32 cellular contexts compared by ENCODE assay signal in genomic region chr6:132843316-132844040, GRCh38.
"Had no signal": no experiment of that assay in that cellular context is flagged by ENCODE, and none has a peak within 500 bp of the region (broad histone marks: within the 10 kb centered on the region; RNA-seq: fewer than 3 reads in every experiment).

No MANE protein-coding gene starts in this region.

- ATAC-seq: heart right ventricle; left colon; left ventricle myocardium superior; lower lobe of right lung; mucosa of descending colon; natural killer cell treated with Interleukin-12 subunit alpha and Interleukin-12 subunit beta and Interleukin-15 and Interleukin-18, amount 100 ng/mL, for 72 hours; sciatic nerve; stimulated activated effector memory CD8-positive, alpha-beta T cell treated with anti-CD3 and anti-CD28 coated beads, Interleukin-12 subunit alpha, Interleukin-12 subunit beta, amount 100 ng/mL, for 72 hours had no signal

- FAIRE-seq: endothelial cell of umbilical vein had no signal

- H3K36me3 Mint-ChIP-seq: immature natural killer cell; naive B cell; natural killer cell treated with Interleukin-12 subunit alpha and Interleukin-12 subunit beta and Interleukin-15 and Interleukin-18, amount 100 ng/mL, for 72 hours; neural progenitor cell; stimulated activated effector memory CD8-positive, alpha-beta T cell treated with anti-CD3 and anti-CD28 coated beads, Interleukin-12 subunit alpha, Interleukin-12 subunit beta, amount 100 ng/mL, for 72 hours; type B pancreatic cell had no signal

- H3K36me3 ChIP-seq: colonic mucosa, esophagus muscularis mucosa, heart right ventricle, lower lobe of right lung, neural progenitor cell, stomach, tibial artery had no signal

- H3K4me3 ChIP-seq: colonic mucosa, esophagus muscularis mucosa, heart right ventricle, lower lobe of right lung, mucosa of descending colon, neural progenitor cell, smooth muscle cell, stomach, testis, tibial artery had no signal

- H3K27ac ChIP-seq: colonic mucosa, esophagus muscularis mucosa, heart right ventricle, lower lobe of right lung, neural progenitor cell, parathyroid adenoma, stomach, testis, tibial artery had no signal

- H3K27me3 ChIP-seq: colonic mucosa, esophagus muscularis mucosa, heart right ventricle, neural progenitor cell, stomach, testis, tibial artery had no signal

- H2AFZ ChIP-seq: neural progenitor cell, parathyroid adenoma had no signal

- H3K4me2 ChIP-seq: neural progenitor cell, smooth muscle cell had no signal

- H3K4me1 ChIP-seq: colonic mucosa, heart right ventricle, lower lobe of right lung, neural progenitor cell, parathyroid adenoma, stomach, testis, tibial artery had no signal

- H3K27ac Mint-ChIP-seq: dendritic cell treated with granulocyte-macrophage colony-stimulating factor and Interleukin-4, amounts not matched to agents 40 ng/mL and 50 ng/mL, for 4 days; immature natural killer cell; naive B cell; natural killer cell treated with Interleukin-12 subunit alpha and Interleukin-12 subunit beta and Interleukin-15 and Interleukin-18, amount 100 ng/mL, for 72 hours; neural progenitor cell; progenitor cell of endocrine pancreas; stimulated activated effector memory CD8-positive, alpha-beta T cell treated with anti-CD3 and anti-CD28 coated beads, Interleukin-12 subunit alpha, Interleukin-12 subunit beta, amount 100 ng/mL, for 72 hours; type B pancreatic cell had no signal

- H3K9ac ChIP-seq: neural progenitor cell, parathyroid adenoma had no signal

- H3K79me2 ChIP-seq: parathyroid adenoma had no signal

- H3K4me1 Mint-ChIP-seq: immature natural killer cell; naive B cell; stimulated activated effector memory CD8-positive, alpha-beta T cell treated with anti-CD3 and anti-CD28 coated beads, Interleukin-12 subunit alpha, Interleukin-12 subunit beta, amount 100 ng/mL, for 72 hours had no signal

- H3K27me3 Mint-ChIP-seq: progenitor cell of endocrine pancreas had no signal

- H3K9me3 Mint-ChIP-seq: dendritic cell treated with granulocyte-macrophage colony-stimulating factor and Interleukin-4, amounts not matched to agents 40 ng/mL and 50 ng/mL, for 4 days; immature natural killer cell; natural killer cell treated with Interleukin-12 subunit alpha and Interleukin-12 subunit beta and Interleukin-15 and Interleukin-18, amount 100 ng/mL, for 72 hours; neural progenitor cell; stimulated activated effector memory CD8-positive, alpha-beta T cell treated with anti-CD3 and anti-CD28 coated beads, Interleukin-12 subunit alpha, Interleukin-12 subunit beta, amount 100 ng/mL, for 72 hours; type B pancreatic cell had no signal

- H3K4me3 Mint-ChIP-seq: dendritic cell treated with granulocyte-macrophage colony-stimulating factor and Interleukin-4, amounts not matched to agents 40 ng/mL and 50 ng/mL, for 4 days; immature natural killer cell; naive B cell; natural killer cell treated with Interleukin-12 subunit alpha and Interleukin-12 subunit beta and Interleukin-15 and Interleukin-18, amount 100 ng/mL, for 72 hours; neural progenitor cell; stimulated activated effector memory CD8-positive, alpha-beta T cell treated with anti-CD3 and anti-CD28 coated beads, Interleukin-12 subunit alpha, Interleukin-12 subunit beta, amount 100 ng/mL, for 72 hours; type B pancreatic cell had no signal

- DNase-seq: colonic mucosa; effector CD8-positive, alpha-beta T cell; foreskin melanocyte; glutamatergic neuron; heart right ventricle; hippocampal formation; immature natural killer cell; islet precursor cell; kidney glomerular epithelial cell; left colon; left ventricle myocardium superior; lower lobe of right lung; mucosa of descending colon; naive B cell; stimulated activated CD4-positive, alpha-beta T cell treated with anti-CD3 and anti-CD28 coated beads, Interleukin-12 subunit alpha, Interleukin-12 subunit beta, amount 100 ng/mL, for 4 hours; stimulated activated CD4-positive, alpha-beta T cell treated with anti-CD3 and anti-CD28 coated beads, Interleukin-1b, Interleukin-23, amount 100 ng/mL, for 48 hours; stimulated activated CD4-positive, alpha-beta T cell treated with anti-CD3 and anti-CD28 coated beads, Interleukin-4, amount 100 ng/mL, for 24 hours; stimulated activated naive CD4-positive, alpha-beta T cell treated with Interleukin-2 at 50 U/mL for 16 hours; stomach; testis; tibial artery had no signal

- H3K9me3 ChIP-seq: colonic mucosa, esophagus muscularis mucosa, heart right ventricle, lower lobe of right lung, mucosa of descending colon, stomach, testis, tibial artery had no signal
